In the genomic region with DNA sequence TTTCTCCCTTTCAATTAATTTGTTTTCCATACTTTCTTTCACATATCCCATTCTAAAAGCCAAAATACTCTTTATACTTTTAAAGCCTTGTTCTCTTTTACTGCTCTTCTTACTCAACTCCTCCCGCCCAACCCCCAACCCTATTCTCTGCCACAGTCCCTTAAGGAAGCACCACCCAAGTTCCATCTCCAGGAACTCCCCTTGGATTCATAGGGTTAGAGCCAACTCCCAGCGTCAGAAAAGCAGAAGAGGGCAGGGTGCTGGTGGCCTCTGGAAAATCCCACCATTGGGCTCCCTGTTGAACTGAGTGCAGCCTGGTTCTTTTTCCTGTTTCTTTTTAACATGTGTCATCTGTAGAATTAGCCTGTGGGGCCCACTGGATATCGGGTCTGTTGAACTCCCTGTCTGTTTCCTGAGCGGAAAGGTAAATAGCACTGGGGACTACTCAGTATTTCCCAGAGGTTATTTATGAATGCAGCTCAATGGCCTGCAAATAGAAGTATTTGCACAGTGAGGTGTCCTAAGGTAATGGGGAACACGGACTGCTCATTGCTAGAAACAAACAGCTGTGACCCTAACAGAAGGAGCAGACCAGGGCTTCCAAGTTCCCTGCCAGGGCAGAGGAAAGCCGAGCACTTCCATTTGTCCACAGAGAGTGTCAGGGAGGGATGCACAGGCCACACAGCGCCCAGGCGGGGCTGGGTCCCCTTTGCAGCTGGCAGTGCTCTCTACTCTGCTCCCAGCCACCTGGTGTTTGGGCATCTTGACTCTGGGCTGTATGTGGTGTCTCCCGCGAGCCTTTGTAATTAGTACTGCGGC, we compare ENCODE assay signal across 13 cellular contexts.
DNase-seq lines count a peak whose midpoint lies in the region; ATAC-seq and TF ChIP-seq lines count a peak whose summit lies in the region.
"Had no signal": no experiment of that assay in that cellular context is flagged by ENCODE, and none has a peak within 500 bp of the region (broad histone marks: within the 10 kb centered on the region; RNA-seq: fewer than 3 reads in every experiment).

No MANE protein-coding gene starts in this region.

- H2BK20ac ChIP-seq in H9 (ENCODE audit: low read depth, low read length, poor library complexity, severe bottlenecking) = no peak overlapping the region

- H2BK12ac ChIP-seq in H9 (ENCODE audit: insufficient read length, low read depth, low read length) = no peak overlapping the region

- H3K9me3 ChIP-seq in H9 (ENCODE audit: control insufficient read depth, low read depth, low read length) (no peaks in the 10 kb centered on the region), right lobe of liver (no peaks in the 10 kb centered on the region), gastroesophageal sphincter (peaks cover 0 to 12% (median 0%) of the 10 kb centered on the region in 3 donors)
- H3K9me3 ChIP-seq: SK-N-SH had no signal

- peaks cover 16 to 20% of the 10 kb centered on the region in 2 experiments for H3K9me3 Mint-ChIP-seq in H9

- no peaks in the 10 kb centered on the region for H3K79me1 ChIP-seq in H9 (ENCODE audit: insufficient read depth, low read depth, low read length, poor library complexity, severe bottlenecking)

- H3K36me3 ChIP-seq in right lobe of liver (no peaks in the 10 kb centered on the region), gastroesophageal sphincter (no peaks in the 10 kb centered on the region)

- H3K23me2 ChIP-seq in H9 (ENCODE audit: insufficient read length, low read depth, low read length, poor library complexity, severe bottlenecking) = no peaks in the 10 kb centered on the region

- no peak overlapping the region for H3T11ph ChIP-seq in H9 (ENCODE audit: low read length)

- POLR2A ChIA-PET in GM10248 (lab: Yijun Ruan, JAX) = no interaction called here

- no peak overlapping the region for H2BK120ac ChIP-seq in H9 (ENCODE audit: low read depth, low read length, poor library complexity, severe bottlenecking)

- no peak overlapping the region for H3K23ac ChIP-seq in H9 (ENCODE audit: insufficient read length, low read depth, low read length)

- H3K79me2 ChIP-seq in H9 (ENCODE audit: insufficient read depth, low read length) = no peaks in the 10 kb centered on the region

- no peaks in the 10 kb centered on the region; the same call in 1 of the 2 replicates for H3K27me3 Mint-ChIP-seq in H9 (ENCODE audit: low read depth)
- H3K27me3 Mint-ChIP-seq: activated naive CD8-positive, alpha-beta T cell treated with anti-CD3 and anti-CD28 coated beads for 36 hours had no signal

- H3K18ac ChIP-seq in H9 (ENCODE audit: insufficient read length, low read depth, low read length) = peak overlapping the region; percentile 72

- 100% methylated on average over 1 of the region's 11 CpGs for WGBS in H9 (ENCODE audit: extremely low coverage, insufficient read length, low lambda C conversion rate)
- WGBS in right lobe of liver (ENCODE audit: insufficient coverage, low coverage, low lambda C conversion rate, missing lambda C conversion rate) = 23% methylated on average over 5 of the region's 11 CpGs
- 29 to 54% methylated on average over 1 to 6 of the region's 11 CpGs for WGBS in gastroesophageal sphincter (ENCODE audit: low coverage in 1 of 2), 2 donors

- H3K4me2 ChIP-seq in H9 (ENCODE audit: insufficient read depth, insufficient read length, low read length) = no peak overlapping the region
- H3K4me2 ChIP-seq: SK-N-SH had no signal

- H2BK15ac ChIP-seq in H9 (ENCODE audit: low read depth, low read length) = no peak overlapping the region

- H4K8ac ChIP-seq in H9 (replicated peaks; ENCODE audit: insufficient read length, low read depth, low read length) = no peak overlapping the region

- intact Hi-C loops in right lobe of liver (cut with DNase I) = no loop called here

- H3K27ac Mint-ChIP-seq in H9 = peak overlapping the region in 1 of 3 experiments; percentile 53; a peak in 2 of 7 replicates
- H3K27ac Mint-ChIP-seq: activated naive CD8-positive, alpha-beta T cell treated with anti-CD3 and anti-CD28 coated beads for 36 hours had no signal

- H2BK5ac ChIP-seq in H9 (ENCODE audit: insufficient read length, low read length) = no peak overlapping the region

- H2AK5ac ChIP-seq in H9 (ENCODE audit: insufficient read length, low read length) = no peak overlapping the region

- TF ChIP-seq CTCF in H9 (conservative IDR thresholded peaks at IDR 0.05) (no peak), right lobe of liver (IDR thresholded peaks at IDR 0.05) (no peak), gastroesophageal sphincter (IDR thresholded peaks at IDR 0.05) (no peak), GM10248 (IDR thresholded peaks at IDR 0.05; ENCODE audit: control extremely low read depth, extremely low read depth, low read depth, missing control alignments) (no peak)

- TF ChIP-seq POLR2A in right lobe of liver (IDR thresholded peaks at IDR 0.05) (no peak), gastroesophageal sphincter (IDR thresholded peaks at IDR 0.05) (no peak)

- no peak for TF ChIP-seq EP300 in gastroesophageal sphincter (IDR thresholded peaks at IDR 0.05)

- H3K4me1 Mint-ChIP-seq in H9 = peaks cover 21 to 23% of the 10 kb centered on the region in 2 experiments
- H3K4me1 Mint-ChIP-seq: activated naive CD8-positive, alpha-beta T cell treated with anti-CD3 and anti-CD28 coated beads for 36 hours had no signal

- no peak overlapping the region for H2AFZ ChIP-seq in H9 (ENCODE audit: low read length)
- H2AFZ ChIP-seq: GM23248 had no signal

- H3K4ac ChIP-seq in H9 (ENCODE audit: low read depth, low read length) = no peak overlapping the region

- H3K27ac ChIP-seq in H9 (ENCODE audit: insufficient read length, low read depth, low read length) (no peak overlapping the region), right lobe of liver (no peak overlapping the region), gastroesophageal sphincter (no peak overlapping the region)
- H3K27ac ChIP-seq: GM23248, HL-60 had no signal

- H3K14ac ChIP-seq in H9 (ENCODE audit: insufficient read depth, low read length) = no peak overlapping the region

- ATAC-seq in right lobe of liver (peak; percentile 43 to 79 (median 63)), gastroesophageal sphincter (no peak), GM18861 (IDR thresholded peaks at IDR 0.05; ENCODE audit: unreplicated experiment) (no peak), HG02840 (IDR thresholded peaks at IDR 0.05; ENCODE audit: low FRiP score, unreplicated experiment) (no peak)

- H4K20me1 ChIP-seq in H9 (ENCODE audit: control insufficient read depth, insufficient read depth, insufficient read length) = no peaks in the 10 kb centered on the region

- H3K4me1 ChIP-seq in H9 (ENCODE audit: insufficient read depth, low read length) (peaks cover 2% of the 10 kb centered on the region; the same call in 1 of the 2 replicates), right lobe of liver (no peaks in the 10 kb centered on the region), gastroesophageal sphincter (no peaks in the 10 kb centered on the region)

- H4K5ac ChIP-seq in H9 (ENCODE audit: insufficient read length, low read depth, low read length) = no peak overlapping the region

- peaks cover 4 to 19% (median 10%) of the 10 kb centered on the region in 3 experiments; a peak in 4 of 7 replicates for H3K36me3 Mint-ChIP-seq in H9 (ENCODE audit: insufficient read depth in 1 of 3, low read depth in 3 of 3)
- H3K36me3 Mint-ChIP-seq: activated naive CD8-positive, alpha-beta T cell treated with anti-CD3 and anti-CD28 coated beads for 36 hours had no signal

- no peak overlapping the region for H3K4me3 Mint-ChIP-seq in H9
- H3K4me3 Mint-ChIP-seq: activated naive CD8-positive, alpha-beta T cell treated with anti-CD3 and anti-CD28 coated beads for 36 hours had no signal

- H3K9ac ChIP-seq in H9 (ENCODE audit: extremely low read depth, insufficient read length, low read length) = no peak overlapping the region
- H3K9ac ChIP-seq: GM23248, SK-N-SH had no signal

- H3K27me3 ChIP-seq in H9 (ENCODE audit: insufficient read depth, low read length) (no peaks in the 10 kb centered on the region), right lobe of liver (no peaks in the 10 kb centered on the region), gastroesophageal sphincter (no peaks in the 10 kb centered on the region)

- H4K91ac ChIP-seq in H9 (ENCODE audit: insufficient read length, low read depth, low read length) = no peak overlapping the region

- H3K56ac ChIP-seq in H9 (ENCODE audit: insufficient read length, low read depth, low read length) = no peak overlapping the region

- CTCF ChIA-PET in GM10248 (lab: Yijun Ruan, JAX) = interaction anchor here (1.2 kb wide), 1 partner anchor 11 kb away, joined by 3 read pairs; no protein-coding TSS in a partner anchor

- DNase-seq in H9 (no peak), NCI-H2081 (lab: John Stamatoyannopoulos, UW) (peak; percentile 33 to 84), SW480 (ENCODE audit: low spot score) (peak; percentile 74), right lobe of liver (no peak), GM10248 (ENCODE audit: extremely low spot score) (no peak)
- DNase-seq: activated naive CD8-positive, alpha-beta T cell treated with anti-CD3 and anti-CD28 coated beads for 36 hours; GM23248; SK-N-SH had no signal

- H3K4me3 ChIP-seq in right lobe of liver (no peak overlapping the region), gastroesophageal sphincter (no peak overlapping the region)
- H3K4me3 ChIP-seq: GM23248, skin epidermis had no signal

Comparison
In these comparisons a context has a peak if more than half of its experiments do, and no peak if none do; other contexts are left out.
1. DNase-seq: peak in NCI-H2081 (2 of 2) and SW480 (single experiment); none in H9 (single experiment), right lobe of liver (0 of 3) and GM10248 (single experiment).
2. ATAC-seq: peak in right lobe of liver (4 of 4); none in gastroesophageal sphincter (single experiment), GM18861 (single experiment) and HG02840 (single experiment).